In the genomic region with DNA sequence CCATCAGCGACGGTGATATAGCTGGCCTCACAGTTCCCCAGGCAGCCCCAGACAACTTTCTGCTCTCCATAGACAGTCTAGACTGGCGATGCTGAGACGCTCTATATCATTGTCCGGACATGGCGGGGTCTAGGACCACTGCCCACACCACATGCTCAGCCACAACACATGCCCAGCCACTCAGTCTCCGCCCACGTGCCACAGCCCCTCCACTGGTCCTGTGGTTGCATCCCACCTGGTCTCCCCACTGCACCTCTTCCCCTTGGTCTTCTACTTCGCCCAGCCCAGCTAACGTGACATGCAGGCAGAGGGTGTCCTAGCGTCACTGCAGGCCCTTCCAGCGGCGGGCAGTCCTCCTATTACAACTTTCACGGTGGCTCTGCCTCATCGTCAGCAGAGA, we compare ENCODE assay signal across 2 cellular contexts.
TF ChIP-seq lines count a peak whose summit lies in the region.

No MANE protein-coding gene starts in this region.

TF ChIP-seq in IMR-90, 13 proteins besides CTCF, POLR2A, EP300 and RAD21:
- TF ChIP-seq MAFK (IDR thresholded peaks at IDR 0.05; ENCODE audit: low read depth, low read length) (no peak), ELK1 (IDR thresholded peaks at IDR 0.05; ENCODE audit: borderline replicate concordance, low read depth, low read length) (no peak), NFE2L2 (IDR thresholded peaks at IDR 0.05; ENCODE audit: low read depth, low read length) (no peak), SMC3 (IDR thresholded peaks at IDR 0.05; ENCODE audit: low read depth, low read length) (no peak), RFX5 (IDR thresholded peaks at IDR 0.05; ENCODE audit: low read depth, low read length) (no peak), MAZ (IDR thresholded peaks at IDR 0.05; ENCODE audit: borderline replicate concordance, low read depth, low read length) (no peak), CEBPB (IDR thresholded peaks at IDR 0.05; ENCODE audit: low read depth, low read length) (no peak), CHD1 (IDR thresholded peaks at IDR 0.05; ENCODE audit: low read depth, low read length) (no peak), RCOR1 (IDR thresholded peaks at IDR 0.05; ENCODE audit: insufficient replicate concordance, low read length) (no peak), BHLHE40 (IDR thresholded peaks at IDR 0.05; ENCODE audit: low read depth, low read length) (no peak), FOS (IDR thresholded peaks at IDR 0.05; ENCODE audit: low read depth, low read length) (no peak), MXI1 (IDR thresholded peaks at IDR 0.05; ENCODE audit: borderline replicate concordance, low read depth, low read length) (no peak)
- TF ChIP-seq, protein P1, sequence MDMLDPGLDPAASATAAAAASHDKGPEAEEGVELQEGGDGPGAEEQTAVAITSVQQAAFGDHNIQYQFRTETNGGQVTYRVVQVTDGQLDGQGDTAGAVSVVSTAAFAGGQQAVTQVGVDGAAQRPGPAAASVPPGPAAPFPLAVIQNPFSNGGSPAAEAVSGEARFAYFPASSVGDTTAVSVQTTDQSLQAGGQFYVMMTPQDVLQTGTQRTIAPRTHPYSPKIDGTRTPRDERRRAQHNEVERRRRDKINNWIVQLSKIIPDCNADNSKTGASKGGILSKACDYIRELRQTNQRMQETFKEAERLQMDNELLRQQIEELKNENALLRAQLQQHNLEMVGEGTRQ (IDR thresholded peaks at IDR 0.05; ENCODE audit: low read depth, low read length) = no peak

TF ChIP-seq in K562, 482 proteins besides CTCF, POLR2A, EP300 and RAD21:
- TF ChIP-seq FUS (optimal IDR thresholded peaks at IDR 0.05; ENCODE audit: low read depth, low read length) = no peak
- no peak for TF ChIP-seq POLR2B (IDR thresholded peaks at IDR 0.05; ENCODE audit: low read depth, partially characterized antibody)
- no peak for TF ChIP-seq BRD9 (IDR thresholded peaks at IDR 0.05; ENCODE audit: low read depth, partially characterized antibody)
- TF ChIP-seq, protein P2, sequence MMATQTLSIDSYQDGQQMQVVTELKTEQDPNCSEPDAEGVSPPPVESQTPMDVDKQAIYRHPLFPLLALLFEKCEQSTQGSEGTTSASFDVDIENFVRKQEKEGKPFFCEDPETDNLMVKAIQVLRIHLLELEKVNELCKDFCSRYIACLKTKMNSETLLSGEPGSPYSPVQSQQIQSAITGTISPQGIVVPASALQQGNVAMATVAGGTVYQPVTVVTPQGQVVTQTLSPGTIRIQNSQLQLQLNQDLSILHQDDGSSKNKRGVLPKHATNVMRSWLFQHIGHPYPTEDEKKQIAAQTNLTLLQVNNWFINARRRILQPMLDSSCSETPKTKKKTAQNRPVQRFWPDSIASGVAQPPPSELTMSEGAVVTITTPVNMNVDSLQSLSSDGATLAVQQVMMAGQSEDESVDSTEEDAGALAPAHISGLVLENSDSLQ (IDR thresholded peaks at IDR 0.05) = no peak
- TF ChIP-seq HMGXB4 (CRISPR knock-in tag; IDR thresholded peaks at IDR 0.05) = peak; percentile 67; the same call in 1 of the 2 replicates
- TF ChIP-seq, protein P3, sequence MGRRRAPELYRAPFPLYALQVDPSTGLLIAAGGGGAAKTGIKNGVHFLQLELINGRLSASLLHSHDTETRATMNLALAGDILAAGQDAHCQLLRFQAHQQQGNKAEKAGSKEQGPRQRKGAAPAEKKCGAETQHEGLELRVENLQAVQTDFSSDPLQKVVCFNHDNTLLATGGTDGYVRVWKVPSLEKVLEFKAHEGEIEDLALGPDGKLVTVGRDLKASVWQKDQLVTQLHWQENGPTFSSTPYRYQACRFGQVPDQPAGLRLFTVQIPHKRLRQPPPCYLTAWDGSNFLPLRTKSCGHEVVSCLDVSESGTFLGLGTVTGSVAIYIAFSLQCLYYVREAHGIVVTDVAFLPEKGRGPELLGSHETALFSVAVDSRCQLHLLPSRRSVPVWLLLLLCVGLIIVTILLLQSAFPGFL (CRISPR knock-in tag; IDR thresholded peaks at IDR 0.05) = no peak
- no peak for TF ChIP-seq ZNF12 (CRISPR knock-in tag; IDR thresholded peaks at IDR 0.05)
- no peak for TF ChIP-seq SIRT6 (IDR thresholded peaks at IDR 0.05; ENCODE audit: low read depth, low read length)
- no peak for TF ChIP-seq XRCC5 (IDR thresholded peaks at IDR 0.05; ENCODE audit: low read depth, low read length)
- TF ChIP-seq, protein P4, sequence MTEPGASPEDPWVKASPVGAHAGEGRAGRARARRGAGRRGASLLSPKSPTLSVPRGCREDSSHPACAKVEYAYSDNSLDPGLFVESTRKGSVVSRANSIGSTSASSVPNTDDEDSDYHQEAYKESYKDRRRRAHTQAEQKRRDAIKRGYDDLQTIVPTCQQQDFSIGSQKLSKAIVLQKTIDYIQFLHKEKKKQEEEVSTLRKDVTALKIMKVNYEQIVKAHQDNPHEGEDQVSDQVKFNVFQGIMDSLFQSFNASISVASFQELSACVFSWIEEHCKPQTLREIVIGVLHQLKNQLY (CRISPR knock-in tag; conservative IDR thresholded peaks at IDR 0.05) = peak in 1 of 2 experiments; percentile 31; a peak in 1 of 4 replicates
- no peak for TF ChIP-seq CREB1 (IDR thresholded peaks at IDR 0.05)
- no peak for TF ChIP-seq CREB1 (CRISPR knock-in tag; IDR thresholded peaks at IDR 0.05)
TF ChIP-seq in K562: peak in this region for 2.
